In the genomic region with DNA sequence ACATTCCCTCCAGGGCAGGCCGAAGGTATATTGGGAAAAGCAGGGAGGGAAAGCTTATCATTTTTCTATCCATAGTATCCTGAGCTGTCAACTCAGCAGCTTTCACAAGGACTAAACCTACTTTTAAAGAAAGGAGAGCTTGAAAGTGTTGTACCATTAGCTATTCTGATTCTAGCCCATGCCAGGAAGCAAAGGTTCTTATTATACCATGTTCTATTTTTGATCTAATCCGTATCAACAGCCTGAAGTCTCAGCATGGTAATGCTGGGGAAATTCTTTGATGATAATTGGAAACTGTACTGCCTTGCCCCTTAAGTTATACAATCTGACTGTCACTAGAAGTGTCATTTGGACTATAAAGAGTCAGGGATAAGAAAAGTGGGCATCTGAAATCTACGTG, we compare ENCODE assay signal across 15 cellular contexts.
DNase-seq lines count a peak whose midpoint lies in the region; TF ChIP-seq lines count a peak whose summit lies in the region.
"Had no signal": no experiment of that assay in that cellular context is flagged by ENCODE, and none has a peak within 500 bp of the region (broad histone marks: within the 10 kb centered on the region; RNA-seq: fewer than 3 reads in every experiment).

No MANE protein-coding gene starts in this region.

- no peak overlapping the region for H3K4me3 Mint-ChIP-seq in activated T-cell treated with anti-CD3 and anti-CD28 coated beads, Interleukin-2, amount 50 U/mL, for 24 hours
- H3K4me3 Mint-ChIP-seq: activated B cell treated with CpG ODN at 0.5 μM for 24 hours had no signal

- peak overlapping the region; percentile 35 for H2AFZ ChIP-seq in parathyroid adenoma

- H3K36me3 Mint-ChIP-seq in activated T-cell treated with anti-CD3 and anti-CD28 coated beads, Interleukin-2, amount 50 U/mL, for 24 hours (ENCODE audit: low read depth) = no peaks in the 10 kb centered on the region

- H3K4me1 ChIP-seq in adipocyte (ENCODE audit: control insufficient read depth, insufficient read depth, low read length) (peaks cover 51% of the 10 kb centered on the region), parathyroid adenoma (peaks cover 17% of the 10 kb centered on the region)
- H3K4me1 ChIP-seq: Peyer's patch had no signal

- H3K27ac ChIP-seq in HL-60 (replicated peaks) = peak overlapping the region; percentile 72
- no peak overlapping the region for H3K27ac ChIP-seq in parathyroid adenoma
- H3K27ac ChIP-seq: Peyer's patch had no signal

- H3K79me2 ChIP-seq in parathyroid adenoma = no peaks in the 10 kb centered on the region

- TF ChIP-seq CTCF in HL-60 (IDR thresholded peaks at IDR 0.05; ENCODE audit: insufficient read depth, low read length) (no peak), parathyroid adenoma (IDR thresholded peaks at IDR 0.05) (no peak)

- H3K27me3 Mint-ChIP-seq in activated T-cell treated with anti-CD3 and anti-CD28 coated beads, Interleukin-2, amount 50 U/mL, for 24 hours = no peaks in the 10 kb centered on the region
- H3K27me3 Mint-ChIP-seq: activated B cell treated with CpG ODN at 0.5 μM for 24 hours had no signal

- H3K9ac ChIP-seq in adipocyte (ENCODE audit: low read length) = peak overlapping the region; percentile 37
- H3K9ac ChIP-seq in parathyroid adenoma = no peak overlapping the region

- no peak for DNase-seq in activated T-cell treated with anti-CD3 and anti-CD28 coated beads, Interleukin-2, amount 50 U/mL, for 24 hours
- DNase-seq in activated T-cell treated with anti-CD3 and anti-CD28 coated beads for 4 hours (no peak), HL-60 (ENCODE audit: low read depth in 1 of 2, low spot score in 1 of 2) (no peak), adipocyte (ENCODE audit: low read depth) (no peak), GOT3 (lab: John Stamatoyannopoulos, UW) (no peak), head of caudate nucleus (no peak)
- no peak for DNase-seq in stimulated activated CD4-positive, alpha-beta T cell treated with anti-CD3 and anti-CD28 coated beads, Interleukin-4, amount 100 ng/mL, for 24 hours
- DNase-seq: activated B cell treated with CpG ODN at 0.5 μM for 24 hours; effector memory CD4-positive, alpha-beta T cell; Karpas-422; NCI-H1048; NCI-H2081; Peyer's patch; T1000 had no signal

- H3K9me3 Mint-ChIP-seq in activated T-cell treated with anti-CD3 and anti-CD28 coated beads, Interleukin-2, amount 50 U/mL, for 24 hours = no peaks in the 10 kb centered on the region

- H3K27ac Mint-ChIP-seq in activated T-cell treated with anti-CD3 and anti-CD28 coated beads, Interleukin-2, amount 50 U/mL, for 24 hours = peak overlapping the region; percentile 58
- H3K27ac Mint-ChIP-seq: activated B cell treated with CpG ODN at 0.5 μM for 24 hours had no signal

- no peaks in the 10 kb centered on the region for H3K36me3 ChIP-seq in adipocyte (ENCODE audit: control insufficient read depth, insufficient read depth, low read length, severe bottlenecking)
- no peaks in the 10 kb centered on the region for H3K36me3 ChIP-seq in parathyroid adenoma (ENCODE audit: control insufficient read depth, insufficient read depth, low read length)
- H3K36me3 ChIP-seq: Peyer's patch had no signal

- intact Hi-C loops in head of caudate nucleus (cut with DNase I) = no loop called here

- H3K4me3 ChIP-seq in HL-60 (replicated peaks; ENCODE audit: insufficient read depth, low read length) (no peak overlapping the region), adipocyte (ENCODE audit: low read length) (no peak overlapping the region), parathyroid adenoma (ENCODE audit: low read depth, low read length) (no peak overlapping the region)
- H3K4me3 ChIP-seq: Peyer's patch had no signal

- H3K9me3 ChIP-seq in adipocyte (ENCODE audit: control insufficient read depth, low read length) = no peaks in the 10 kb centered on the region
- H3K9me3 ChIP-seq in parathyroid adenoma (ENCODE audit: control insufficient read depth, low read length) = no peaks in the 10 kb centered on the region
- H3K9me3 ChIP-seq: Peyer's patch had no signal

- no peak overlapping the region for H3K4me2 ChIP-seq in parathyroid adenoma (ENCODE audit: low read length)

- peaks cover 44% of the 10 kb centered on the region for H3K4me1 Mint-ChIP-seq in activated T-cell treated with anti-CD3 and anti-CD28 coated beads, Interleukin-2, amount 50 U/mL, for 24 hours (ENCODE audit: low read depth)

- H3K27me3 ChIP-seq in HL-60 (ENCODE audit: insufficient read depth, poor library complexity, severe bottlenecking) (no peaks in the 10 kb centered on the region), adipocyte (replicated peaks; ENCODE audit: control insufficient read depth, insufficient read depth, low read length) (no peaks in the 10 kb centered on the region), parathyroid adenoma (ENCODE audit: control insufficient read depth, insufficient read depth, low read length) (no peaks in the 10 kb centered on the region)
- H3K27me3 ChIP-seq: Peyer's patch had no signal
